In the genomic region with DNA sequence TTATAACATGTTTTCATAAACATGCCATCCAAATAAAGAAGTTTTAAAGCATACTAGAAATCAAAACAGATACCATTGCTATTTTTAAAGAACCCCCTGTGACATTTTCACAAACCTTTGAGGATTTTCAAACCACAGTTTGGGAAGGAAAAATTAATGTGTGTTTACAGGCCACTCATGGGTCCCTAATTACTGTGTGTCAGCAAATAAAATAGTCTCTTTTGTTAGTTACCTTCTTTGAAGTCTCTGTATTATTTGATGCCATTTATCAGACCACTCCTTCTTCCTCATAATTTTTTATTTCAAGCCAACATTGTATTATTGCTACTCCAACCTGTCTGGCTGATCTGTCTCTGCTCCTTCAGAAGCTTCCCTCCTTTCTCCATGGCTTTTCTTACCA, we compare ENCODE assay signal across 31 cellular contexts.
"Had no signal": no experiment of that assay in that cellular context is flagged by ENCODE, and none has a peak within 500 bp of the region (broad histone marks: within the 10 kb centered on the region; RNA-seq: fewer than 3 reads in every experiment).

No MANE protein-coding gene starts in this region.

- H3K27ac ChIP-seq: ascending aorta, breast epithelium, cardiac muscle cell, colonic mucosa, WERI-Rb-1 had no signal

- H3K36me3 ChIP-seq: ascending aorta, breast epithelium, cardiac muscle cell, colonic mucosa, WERI-Rb-1 had no signal

- H3K9me3 ChIP-seq: ascending aorta, breast epithelium, colonic mucosa had no signal

- H3K36me3 Mint-ChIP-seq: activated naive CD4-positive, alpha-beta T cell treated with anti-CD3 and anti-CD28 coated beads, Interleukin-2, amount 10 ng/mL, durations not matched to agents 7 days and 5 days; activated naive CD4-positive, alpha-beta T cell treated with anti-CD3 and anti-CD28 coated beads, Interleukin-2, amount 50 U/mL, for 72 hours; brain had no signal

- H3K9me3 Mint-ChIP-seq: activated B cell treated with CpG ODN at 0.5 μM for 24 hours; activated naive CD4-positive, alpha-beta T cell treated with anti-CD3 and anti-CD28 coated beads, Interleukin-2, amount 10 ng/mL, durations not matched to agents 7 days and 5 days; activated naive CD4-positive, alpha-beta T cell treated with anti-CD3 and anti-CD28 coated beads, Interleukin-2, amount 50 U/mL, for 72 hours; activated T-cell treated with anti-CD3 and anti-CD28 coated beads, Interleukin-2, amount 50 U/mL, for 24 hours; activated T-cell treated with anti-CD3 and anti-CD28 coated beads, Interleukin-2, amount 50 U/mL, for 72 hours; brain; T-helper 2 cell treated with Interferon-gamma antibody and Interleukin-4, amounts not matched to agents 5 μg/mL and 100 μg/mL, for 36 hours had no signal

- H3K27ac Mint-ChIP-seq: activated B cell treated with CpG ODN at 0.5 μM for 24 hours; activated CD8-positive, alpha-beta T cell treated with anti-CD3 and anti-CD28 coated beads, Interleukin-2, amount 10 ng/mL, durations not matched to agents 7 days and 5 days; activated naive CD4-positive, alpha-beta T cell treated with anti-CD3 and anti-CD28 coated beads, Interleukin-2, amount 10 ng/mL, durations not matched to agents 7 days and 5 days; activated naive CD4-positive, alpha-beta T cell treated with anti-CD3 and anti-CD28 coated beads, Interleukin-2, amount 50 U/mL, for 72 hours; activated naive CD8-positive, alpha-beta T cell treated with anti-CD3 and anti-CD28 coated beads, Interleukin-2, amount 10 ng/mL, durations not matched to agents 7 days and 5 days; activated T-cell treated with anti-CD3 and anti-CD28 coated beads, Interleukin-2, amount 50 U/mL, for 24 hours; activated T-cell treated with anti-CD3 and anti-CD28 coated beads, Interleukin-2, amount 50 U/mL, for 72 hours; brain; T-helper 2 cell treated with Interferon-gamma antibody and Interleukin-4, amounts not matched to agents 5 μg/mL and 100 μg/mL, for 36 hours had no signal

- FAIRE-seq: frontal cortex had no signal

- H3K27me3 ChIP-seq: ascending aorta, breast epithelium, cardiac muscle cell, colonic mucosa had no signal

- DNase-seq: activated B cell treated with CpG ODN at 0.5 μM for 24 hours; activated CD4-positive, alpha-beta T cell treated with anti-CD3 and anti-CD28 coated beads for 48 hours; activated CD4-positive, alpha-beta T cell treated with anti-CD3 and anti-CD28 coated beads, Interleukin-2, amount 50 U/mL, for 1 hour; activated CD4-positive, alpha-beta T cell treated with anti-CD3 and anti-CD28 coated beads, Interleukin-2, amount 50 U/mL, for 48 hours; activated CD8-positive, alpha-beta memory T cell treated with anti-CD3 and anti-CD28 coated beads, Interleukin-2, amount 50 U/mL, for 48 hours; activated CD8-positive, alpha-beta T cell treated with anti-CD3 and anti-CD28 coated beads, Interleukin-2, amount 10 ng/mL, durations not matched to agents 7 days and 5 days; activated gamma-delta T cell; activated naive CD4-positive, alpha-beta T cell; activated naive CD4-positive, alpha-beta T cell treated with anti-CD3 and anti-CD28 coated beads, Interleukin-2, amount 10 ng/mL, durations not matched to agents 7 days and 5 days; activated naive CD8-positive, alpha-beta T cell treated with anti-CD3 and anti-CD28 coated beads, Interleukin-2, amount 10 ng/mL, durations not matched to agents 7 days and 5 days; activated T-cell treated with anti-CD3 and anti-CD28 coated beads for 4 hours; activated T-cell treated with anti-CD3 and anti-CD28 coated beads, Interleukin-2, amount 50 U/mL, for 24 hours; activated T-cell treated with anti-CD3 and anti-CD28 coated beads, Interleukin-2, amount 50 U/mL, for 72 hours; central memory CD4-positive, alpha-beta T cell; cerebellar nuclear complex; colonic mucosa; effector CD8-positive, alpha-beta T cell; foreskin fibroblast; head of caudate nucleus; hippocampal formation; T1000; WERI-Rb-1 had no signal

- H3K4me1 Mint-ChIP-seq: activated B cell treated with CpG ODN at 0.5 μM for 24 hours; activated naive CD4-positive, alpha-beta T cell treated with anti-CD3 and anti-CD28 coated beads, Interleukin-2, amount 10 ng/mL, durations not matched to agents 7 days and 5 days; activated naive CD8-positive, alpha-beta T cell treated with anti-CD3 and anti-CD28 coated beads, Interleukin-2, amount 10 ng/mL, durations not matched to agents 7 days and 5 days had no signal

- ATAC-seq: activated CD4-positive, CD25-positive, alpha-beta regulatory T cell treated with anti-CD3 and anti-CD28 coated beads, Interleukin-2, amount 50 U/mL, for 24 hours; activated CD8-positive, alpha-beta T cell treated with anti-CD3 and anti-CD28 coated beads, Interleukin-2, amount 10 ng/mL, durations not matched to agents 7 days and 5 days; activated naive CD4-positive, alpha-beta T cell treated with anti-CD3 and anti-CD28 coated beads, Interleukin-2, amount 50 U/mL, for 72 hours; activated T-cell treated with anti-CD3 and anti-CD28 coated beads, Interleukin-2, amount 50 U/mL, for 72 hours; esophagus mucosa had no signal

- H3K4me1 ChIP-seq: ascending aorta, breast epithelium, colonic mucosa had no signal

- H3K27me3 Mint-ChIP-seq: activated B cell treated with CpG ODN at 0.5 μM for 24 hours; activated naive CD4-positive, alpha-beta T cell treated with anti-CD3 and anti-CD28 coated beads, Interleukin-2, amount 10 ng/mL, durations not matched to agents 7 days and 5 days; activated naive CD8-positive, alpha-beta T cell treated with anti-CD3 and anti-CD28 coated beads, Interleukin-2, amount 10 ng/mL, durations not matched to agents 7 days and 5 days had no signal

- H3K4me3 Mint-ChIP-seq: activated B cell treated with CpG ODN at 0.5 μM for 24 hours; activated CD8-positive, alpha-beta T cell treated with anti-CD3 and anti-CD28 coated beads, Interleukin-2, amount 10 ng/mL, durations not matched to agents 7 days and 5 days; activated naive CD4-positive, alpha-beta T cell treated with anti-CD3 and anti-CD28 coated beads, Interleukin-2, amount 10 ng/mL, durations not matched to agents 7 days and 5 days; activated naive CD8-positive, alpha-beta T cell treated with anti-CD3 and anti-CD28 coated beads, Interleukin-2, amount 10 ng/mL, durations not matched to agents 7 days and 5 days; activated T-cell treated with anti-CD3 and anti-CD28 coated beads, Interleukin-2, amount 50 U/mL, for 24 hours; activated T-cell treated with anti-CD3 and anti-CD28 coated beads, Interleukin-2, amount 50 U/mL, for 72 hours; brain; T-helper 2 cell treated with Interferon-gamma antibody and Interleukin-4, amounts not matched to agents 5 μg/mL and 100 μg/mL, for 36 hours had no signal

- H3K4me3 ChIP-seq: ascending aorta, breast epithelium, cardiac muscle cell, colonic mucosa had no signal
